ENCODE assay signal across 22 cellular contexts in the genomic region with DNA sequence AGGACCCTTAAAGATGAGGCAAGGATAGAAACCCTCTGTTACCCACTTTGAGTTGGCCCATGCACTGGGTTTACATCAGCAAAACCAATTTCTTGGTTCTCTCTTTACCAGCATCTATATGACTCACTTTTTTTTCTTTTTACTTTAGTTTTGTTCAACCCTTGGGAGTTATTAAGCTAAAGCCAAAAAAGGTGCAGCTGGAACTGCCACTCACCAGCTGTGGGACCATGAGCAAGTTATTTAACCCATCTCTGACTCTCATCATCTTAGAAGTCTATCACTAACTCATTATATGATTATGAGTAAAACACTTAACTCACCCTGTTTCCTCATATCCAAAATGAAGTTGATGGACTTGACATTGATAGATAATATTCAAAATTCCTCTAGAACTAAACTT. TPM values are rescaled to one million over a fixed set of nuclear protein-coding genes. Genes with fewer than 3 reads are reported as not detected.
"Had no signal": no experiment of that assay in that cellular context is flagged by ENCODE, and none has a peak within 500 bp of the region (broad histone marks: within the 10 kb centered on the region; RNA-seq: fewer than 3 reads in every experiment).

No MANE protein-coding gene starts in this region.

- FAIRE-seq: HepG2 had no signal

- H3K27ac ChIP-seq: RWPE1 had no signal

- ATAC-seq: HepG2, Panc1, PC-3, SK-N-SH treated with all-trans-retinoic acid at 6 μM for 48 hours had no signal

- DNase-seq: IMR-90, Karpas-422, KG1, MM.1S, NCI-H1092 treated with DMSO at 0.1 percent for 48 hours, NCI-H1436, NCI-H187, NCI-H2029, NCI-H2081 treated with DMSO at 0.1 percent for 48 hours, NCI-H2171, NCI-H226, NCI-H446, NCI-H510A, NCI-H524 treated with DMSO at 0.1 percent for 48 hours, NCI-H69, NCI-H774, PC-3 had no signal

RNA-seq across cellular contexts. Expression of a gene that starts 53.4 kb away (rescaled TPM):
- total RNA-seq: HepG2, OCI-LY7, PC-3 had no signal
- polyA plus RNA-seq: HepG2 had no signal
